In the genomic region with DNA sequence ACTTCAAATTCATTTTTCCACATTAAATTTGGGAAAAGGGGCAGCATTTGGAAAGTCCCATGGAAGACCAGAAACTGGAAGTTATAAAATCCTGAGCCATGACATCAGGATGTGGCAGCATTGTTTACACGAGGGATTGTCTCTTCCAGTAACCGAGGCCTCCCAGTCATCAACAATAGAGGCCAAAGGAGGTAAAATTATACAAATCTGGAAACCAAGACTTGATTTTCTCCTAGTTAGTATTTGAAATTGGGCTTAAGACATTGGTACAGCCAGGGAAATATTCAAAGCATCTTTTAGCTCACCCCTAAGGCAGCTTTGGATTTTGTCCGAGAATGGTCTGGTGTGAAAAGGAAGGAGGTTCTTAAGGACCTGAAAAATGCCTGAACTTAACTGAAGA, we compare ENCODE assay signal across 26 cellular contexts.
DNase-seq lines count a peak whose midpoint lies in the region; ATAC-seq and TF ChIP-seq lines count a peak whose summit lies in the region.
"Had no signal": no experiment of that assay in that cellular context is flagged by ENCODE, and none has a peak within 500 bp of the region (broad histone marks: within the 10 kb centered on the region; RNA-seq: fewer than 3 reads in every experiment).

No MANE protein-coding gene starts in this region.

- no peak overlapping the region for H3K4ac ChIP-seq in trophoblast cell (ENCODE audit: low read depth, low read length)

- no peak overlapping the region for H2AFZ ChIP-seq in trophoblast cell (ENCODE audit: insufficient read depth, low read length, poor library complexity)

- H3K79me1 ChIP-seq in trophoblast cell (ENCODE audit: low read length), result no peaks in the 10 kb centered on the region

- H3K27me3 ChIP-seq in rectal smooth muscle tissue (ENCODE audit: control insufficient read depth, insufficient read depth, low read length), result no peaks in the 10 kb centered on the region
- no peaks in the 10 kb centered on the region for H3K27me3 ChIP-seq in trophoblast cell (ENCODE audit: insufficient read depth, low read length)
- H3K27me3 ChIP-seq: thyroid gland had no signal

- DNase-seq in AG10803 (ENCODE audit: low read depth) (peak; percentile 17), dedifferentiated amniotic fluid mesenchymal stem cell (ENCODE audit: extremely low spot score) (peak; percentile 22), iris pigment epithelial cell (ENCODE audit: low read depth) (peak; percentile 44), trophoblast cell (no peak), germinal center (ENCODE audit: low spot score) (no peak), NCI-H1436 treated with DMSO at 0.1 percent for 48 hours (lab: John Stamatoyannopoulos, UW) (no peak)
- DNase-seq: activated CD4-positive, alpha-beta T cell treated with anti-CD3 and anti-CD28 coated beads for 4 hours; activated CD8-positive, alpha-beta memory T cell treated with anti-CD3 and anti-CD28 coated beads for 24 hours; activated gamma-delta T cell; activated naive CD8-positive, alpha-beta T cell treated with anti-CD3 and anti-CD28 coated beads, Interleukin-2, amount 10 ng/mL, durations not matched to agents 7 days and 5 days; activated T-cell treated with anti-CD3 and anti-CD28 coated beads, Interleukin-2, amount 50 U/mL, for 24 hours; central memory CD4-positive, alpha-beta T cell; DMS153; head of caudate nucleus; MM.1S; NCI-H1417 treated with DMSO at 0.1 percent for 48 hours; NCI-H2107; NCI-H446 treated with DMSO at 0.1 percent for 48 hours; NCI-H82; psoas muscle; thyroid gland had no signal

- no peak overlapping the region for H4K12ac ChIP-seq in trophoblast cell (ENCODE audit: low read depth, low read length)

- H3K4me3 ChIP-seq in AG10803 (ENCODE audit: low read length), result no peak overlapping the region
- no peak overlapping the region for H3K4me3 ChIP-seq in rectal smooth muscle tissue (ENCODE audit: low read length)
- no peak overlapping the region for H3K4me3 ChIP-seq in trophoblast cell (ENCODE audit: low read depth, low read length)
- H3K4me3 ChIP-seq: K562, psoas muscle, thyroid gland had no signal

- no peak overlapping the region for H3K23ac ChIP-seq in trophoblast cell (ENCODE audit: low read length)

- H3K36me3 ChIP-seq in rectal smooth muscle tissue (ENCODE audit: control insufficient read depth, insufficient read depth, low read length) (no peaks in the 10 kb centered on the region), trophoblast cell (ENCODE audit: control insufficient read depth in 1 of 2, insufficient read depth in 2 of 2, low read length in 2 of 2) (no peaks in the 10 kb centered on the region)
- H3K36me3 ChIP-seq: neutrophil, thyroid gland had no signal

- H3K4me1 ChIP-seq in rectal smooth muscle tissue (ENCODE audit: control insufficient read depth, insufficient read depth, low read length) (no peaks in the 10 kb centered on the region), trophoblast cell (ENCODE audit: control insufficient read depth in 1 of 2, insufficient read depth in 2 of 2, low read length in 2 of 2) (no peaks in the 10 kb centered on the region)
- H3K4me1 ChIP-seq: psoas muscle, thyroid gland had no signal

- no peak overlapping the region for H3K14ac ChIP-seq in trophoblast cell (ENCODE audit: low read length)

- H4K91ac ChIP-seq in trophoblast cell (ENCODE audit: low read depth, low read length), result no peak overlapping the region

- H3K27ac ChIP-seq in rectal smooth muscle tissue (ENCODE audit: low read depth, low read length), result peak overlapping the region; percentile 53
- no peak overlapping the region for H3K27ac ChIP-seq in trophoblast cell (ENCODE audit: low read depth, low read length)
- H3K27ac ChIP-seq: neutrophil, psoas muscle, thyroid gland, VCaP had no signal

- no peaks in the 10 kb centered on the region for H3K79me2 ChIP-seq in trophoblast cell (ENCODE audit: control insufficient read depth, insufficient read depth, low read length, poor library complexity)

- H3K9ac ChIP-seq in rectal smooth muscle tissue (ENCODE audit: low read length) (no peak overlapping the region), trophoblast cell (ENCODE audit: low read length) (no peak overlapping the region)

- no CpG with 5 or more reads among the region's 3 CpGs for whole genome bisulfite sequencing in trophoblast cell (ENCODE audit: extremely low coverage, insufficient coverage, insufficient read length)

- no peak overlapping the region for H4K8ac ChIP-seq in trophoblast cell (ENCODE audit: low read depth, low read length)

- no peak overlapping the region for H3K4me2 ChIP-seq in trophoblast cell (ENCODE audit: low read length)

- H3K9me3 ChIP-seq in trophoblast cell (ENCODE audit: insufficient read depth, low read depth, low read length), result no peaks in the 10 kb centered on the region
- H3K9me3 ChIP-seq: neutrophil, psoas muscle, thyroid gland had no signal

- H2BK5ac ChIP-seq in trophoblast cell (ENCODE audit: low read depth, low read length, poor library complexity), result no peak overlapping the region

- no peak for TF ChIP-seq CTCF in AG10803 (conservative IDR thresholded peaks at IDR 0.05; ENCODE audit: low read length)

- no peak overlapping the region for H2BK12ac ChIP-seq in trophoblast cell (ENCODE audit: low read length)

- no peak for ATAC-seq in GM21717 (IDR thresholded peaks at IDR 0.05; ENCODE audit: unreplicated experiment)
- ATAC-seq: K562, psoas muscle had no signal

- no peak overlapping the region for H2BK120ac ChIP-seq in trophoblast cell (ENCODE audit: insufficient read depth, low read length, poor library complexity)

- H3K18ac ChIP-seq in trophoblast cell (ENCODE audit: low read length), result no peak overlapping the region

- no peak overlapping the region for H2AK5ac ChIP-seq in trophoblast cell (ENCODE audit: low read length)

Comparison
In these comparisons a context has a peak if more than half of its experiments do, and no peak if none do; other contexts are left out.
1. DNase-seq: peak in AG10803 (single experiment), dedifferentiated amniotic fluid mesenchymal stem cell (single experiment) and iris pigment epithelial cell (single experiment); none in trophoblast cell (0 of 2), germinal center (single experiment) and NCI-H1436 treated with DMSO at 0.1 percent for 48 hours (single experiment).